ENCODE assay signal across 8 cellular contexts in the genomic region with DNA sequence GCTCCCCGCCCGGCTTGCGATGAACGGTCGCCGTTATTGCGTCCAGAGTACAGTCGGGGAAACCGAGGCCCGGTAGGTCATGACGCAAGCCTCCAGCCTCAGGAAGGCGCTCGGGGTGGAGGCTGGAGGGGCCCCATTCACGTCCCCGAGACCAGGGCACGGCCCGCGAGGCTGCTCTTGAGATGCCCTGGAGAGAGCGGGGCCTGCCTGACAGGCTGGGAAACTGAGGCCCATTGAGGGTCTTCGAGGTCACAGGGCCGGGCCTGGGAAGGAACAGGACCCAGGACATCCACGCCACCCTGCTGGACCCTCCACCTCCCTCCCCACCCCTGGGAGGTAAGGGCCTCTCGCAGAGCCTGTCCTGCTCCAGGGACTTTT. TPM values are rescaled to one million over a fixed set of nuclear protein-coding genes. Genes with fewer than 3 reads are reported as not detected.
DNase-seq lines count a peak whose midpoint lies in the region; ATAC-seq, FAIRE-seq and TF ChIP-seq lines count a peak whose summit lies in the region.

No MANE protein-coding gene starts in this region.

- peaks cover 3 to 5% of the 10 kb centered on the region in 2 experiments; a peak in 2 of 5 replicates for H3K9me3 Mint-ChIP-seq in H9
- H3K9me3 Mint-ChIP-seq in activated naive CD8-positive, alpha-beta T cell treated with anti-CD3 and anti-CD28 coated beads, Interleukin-2, amount 10 ng/mL, durations not matched to agents 7 days and 5 days: peaks cover 2% of the 10 kb centered on the region

- peaks cover 13 to 20% of the 10 kb centered on the region in 2 experiments for H3K4me1 Mint-ChIP-seq in H9
- peaks cover 13% of the 10 kb centered on the region for H3K4me1 Mint-ChIP-seq in activated naive CD8-positive, alpha-beta T cell treated with anti-CD3 and anti-CD28 coated beads, Interleukin-2, amount 10 ng/mL, durations not matched to agents 7 days and 5 days

- no peak overlapping the region for H3K18ac ChIP-seq in H9 (ENCODE audit: insufficient read length, low read depth, low read length)

- peak overlapping the region; percentile 77 to 91 for H3K4me3 Mint-ChIP-seq in H9
- H3K4me3 Mint-ChIP-seq in activated naive CD8-positive, alpha-beta T cell treated with anti-CD3 and anti-CD28 coated beads, Interleukin-2, amount 10 ng/mL, durations not matched to agents 7 days and 5 days: peak overlapping the region; percentile 83

- no peak overlapping the region; the same call in 1 of the 2 replicates for H2BK15ac ChIP-seq in H9 (ENCODE audit: low read depth, low read length)

- H3K27ac ChIP-seq in 22Rv1 (peak overlapping the region; percentile 85), H9 (ENCODE audit: insufficient read length, low read depth, low read length) (no peak overlapping the region), keratinocyte (ENCODE audit: control insufficient read depth, insufficient read depth, low read length) (peak overlapping the region; percentile 78), thymus (ENCODE audit: low read depth) (peak overlapping the region; percentile 97)

- H4K5ac ChIP-seq in H9 (ENCODE audit: insufficient read length, low read depth, low read length): no peak overlapping the region

- peaks cover 4 to 9% of the 10 kb centered on the region in 2 experiments for H3K36me3 ChIP-seq in keratinocyte (ENCODE audit: control insufficient read depth in 2 of 2, extremely low read depth in 1 of 2, insufficient read depth in 2 of 2, low read length in 2 of 2)
- H3K36me3 ChIP-seq in thymus (ENCODE audit: control insufficient read depth, insufficient read depth): peaks cover 22% of the 10 kb centered on the region

- no peaks in the 10 kb centered on the region for H3K9me1 ChIP-seq in keratinocyte (ENCODE audit: control insufficient read depth, extremely low read depth, insufficient read depth, low read length)

- H3K79me1 ChIP-seq in H9 (ENCODE audit: insufficient read depth, low read depth, low read length, poor library complexity, severe bottlenecking): peaks cover 6% of the 10 kb centered on the region

- H2BK12ac ChIP-seq in H9 (ENCODE audit: insufficient read length, low read depth, low read length): no peak overlapping the region

- no peak overlapping the region for H4K8ac ChIP-seq in H9 (replicated peaks; ENCODE audit: insufficient read length, low read depth, low read length)

- no peak overlapping the region for H4K91ac ChIP-seq in H9 (ENCODE audit: insufficient read length, low read depth, low read length)

- no peak overlapping the region for H2BK5ac ChIP-seq in H9 (ENCODE audit: insufficient read length, low read length)

- H3K27ac Mint-ChIP-seq in H9: peak overlapping the region in 1 of 3 experiments; percentile 45; a peak in 1 of 7 replicates
- H3K27ac Mint-ChIP-seq in activated naive CD8-positive, alpha-beta T cell treated with anti-CD3 and anti-CD28 coated beads, Interleukin-2, amount 10 ng/mL, durations not matched to agents 7 days and 5 days: no peak overlapping the region

- H3K27me3 ChIP-seq in H9 (ENCODE audit: insufficient read depth, low read length) (no peaks in the 10 kb centered on the region), keratinocyte (ENCODE audit: control insufficient read depth, extremely low read depth, insufficient read depth, low read length) (no peaks in the 10 kb centered on the region), thymus (ENCODE audit: control insufficient read depth, insufficient read depth) (no peaks in the 10 kb centered on the region)

- H3K23me2 ChIP-seq in H9 (ENCODE audit: insufficient read length, low read depth, low read length, poor library complexity, severe bottlenecking): peaks cover 6% of the 10 kb centered on the region

- no peak overlapping the region for H3K56ac ChIP-seq in H9 (ENCODE audit: insufficient read length, low read depth, low read length)

- H3K9me3 ChIP-seq in H9 (ENCODE audit: control insufficient read depth, low read depth, low read length): no peaks in the 10 kb centered on the region
- H3K9me3 ChIP-seq in keratinocyte (ENCODE audit: control insufficient read depth, low read depth, low read length): no peaks in the 10 kb centered on the region
- H3K9me3 ChIP-seq in thymus (ENCODE audit: control insufficient read depth): no peaks in the 10 kb centered on the region

- POLR2A ChIA-PET in activated naive CD8-positive, alpha-beta T cell treated with anti-CD3 and anti-CD28 coated beads, Interleukin-2, amount 10 ng/mL, durations not matched to agents 7 days and 5 days (lab: Charles Lee): no interaction called here

- H4K20me1 ChIP-seq in H9 (ENCODE audit: control insufficient read depth, insufficient read depth, insufficient read length) (no peaks in the 10 kb centered on the region), keratinocyte (ENCODE audit: control insufficient read depth, extremely low read depth, insufficient read depth, low read length) (no peaks in the 10 kb centered on the region)

- no peak overlapping the region for H2AFZ ChIP-seq in H9 (ENCODE audit: low read length)
- peak overlapping the region; percentile 44 for H2AFZ ChIP-seq in keratinocyte (ENCODE audit: control insufficient read depth, low read length)

- H3K27me3 Mint-ChIP-seq in H9 (ENCODE audit: low read depth): peaks cover 3% of the 10 kb centered on the region
- peaks cover 2% of the 10 kb centered on the region for H3K27me3 Mint-ChIP-seq in activated naive CD8-positive, alpha-beta T cell treated with anti-CD3 and anti-CD28 coated beads, Interleukin-2, amount 10 ng/mL, durations not matched to agents 7 days and 5 days

- no peak overlapping the region for H3K4ac ChIP-seq in H9 (ENCODE audit: low read depth, low read length)

- dilution Hi-C loops in keratinocyte (cut with MboI; ENCODE audit: extremely low pct_ligation_motif_present, low sequenced_read_pairs): no loop called here

- DNase-seq in H9 (peak; percentile 32), keratinocyte (ENCODE audit: low read depth, low spot score) (no peak)
- DNase-seq in activated naive CD8-positive, alpha-beta T cell treated with anti-CD3 and anti-CD28 coated beads, Interleukin-2, amount 10 ng/mL, durations not matched to agents 7 days and 5 days: no peak
- DNase-seq in stimulated activated naive CD4-positive, alpha-beta T cell treated with Interleukin-2 at 50 U/mL for 16 hours (lab: John Stamatoyannopoulos, UW): no peak
- DNase-seq in activated CD8-positive, alpha-beta memory T cell treated with anti-CD3 and anti-CD28 coated beads, Interleukin-2, amount 50 U/mL, for 48 hours: no peak

- H2BK120ac ChIP-seq in H9 (ENCODE audit: low read depth, low read length, poor library complexity, severe bottlenecking): no peak overlapping the region

- peak overlapping the region; percentile 59; the same call in 1 of the 2 replicates for H3K14ac ChIP-seq in H9 (ENCODE audit: insufficient read depth, low read length)

- no peak for ATAC-seq in activated naive CD8-positive, alpha-beta T cell treated with anti-CD3 and anti-CD28 coated beads, Interleukin-2, amount 10 ng/mL, durations not matched to agents 7 days and 5 days (ENCODE audit: low read depth)
- ATAC-seq in HG02759 (IDR thresholded peaks at IDR 0.05; ENCODE audit: unreplicated experiment): no peak

- H3K4me3 ChIP-seq in keratinocyte (ENCODE audit: control insufficient read depth in 2 of 3, extremely low read depth in 1 of 3, insufficient read depth in 2 of 3, low read depth in 1 of 3, low read length in 3 of 3): peak overlapping the region; percentile 65 to 92 (median 91)
- H3K4me3 ChIP-seq in thymus (ENCODE audit: low read length): peak overlapping the region; percentile 87

- no peak overlapping the region for H3T11ph ChIP-seq in H9 (ENCODE audit: low read length)

- H3K4me2 ChIP-seq in H9 (ENCODE audit: insufficient read depth, insufficient read length, low read length) (peak overlapping the region; percentile 94), keratinocyte (ENCODE audit: control insufficient read depth, extremely low read depth, insufficient read depth, low read depth, low read length) (peak overlapping the region; percentile 96)

- peaks cover 3% of the 10 kb centered on the region; the same call in 1 of the 2 replicates for H3K79me2 ChIP-seq in H9 (ENCODE audit: insufficient read depth, low read length)
- H3K79me2 ChIP-seq in keratinocyte (ENCODE audit: control insufficient read depth, insufficient read depth, low read length): peaks cover 18% of the 10 kb centered on the region

- peaks cover 6 to 11% (median 9%) of the 10 kb centered on the region in 3 experiments for H3K36me3 Mint-ChIP-seq in H9 (ENCODE audit: insufficient read depth in 1 of 3, low read depth in 3 of 3)
- peaks cover 7% of the 10 kb centered on the region for H3K36me3 Mint-ChIP-seq in activated naive CD8-positive, alpha-beta T cell treated with anti-CD3 and anti-CD28 coated beads, Interleukin-2, amount 10 ng/mL, durations not matched to agents 7 days and 5 days

- no peak for TF ChIP-seq CTCF in 22Rv1 (IDR thresholded peaks at IDR 0.05)
- TF ChIP-seq CTCF in H9 (conservative IDR thresholded peaks at IDR 0.05): no peak
- TF ChIP-seq CTCF in keratinocyte (optimal IDR thresholded peaks at IDR 0.05 in 1 of 3, IDR thresholded peaks at IDR 0.05 in 1 of 3, conservative IDR thresholded peaks at IDR 0.05 in 1 of 3; ENCODE audit: extremely low read depth in 1 of 3, insufficient read depth in 2 of 3, low read length in 3 of 3): no peak

- H3K23ac ChIP-seq in H9 (ENCODE audit: insufficient read length, low read depth, low read length): no peak overlapping the region

- no peak overlapping the region for H2AK5ac ChIP-seq in H9 (ENCODE audit: insufficient read length, low read length)

- no peak overlapping the region for H2BK20ac ChIP-seq in H9 (ENCODE audit: low read depth, low read length, poor library complexity, severe bottlenecking)

- H3K9ac ChIP-seq in H9 (ENCODE audit: extremely low read depth, insufficient read length, low read length) (peak overlapping the region; percentile 77), keratinocyte (ENCODE audit: control insufficient read depth, extremely low read depth, insufficient read depth, low read length) (peak overlapping the region; percentile 88)

- no peaks in the 10 kb centered on the region for H3K4me1 ChIP-seq in H9 (ENCODE audit: insufficient read depth, low read length)
- peaks cover 17% of the 10 kb centered on the region for H3K4me1 ChIP-seq in keratinocyte (ENCODE audit: control insufficient read depth, extremely low read depth, insufficient read depth, low read length)
- peaks cover 10% of the 10 kb centered on the region for H3K4me1 ChIP-seq in thymus (ENCODE audit: control insufficient read depth, insufficient read depth, low read length)

- no CpG with 5 or more reads among the region's 23 CpGs for WGBS in H9 (ENCODE audit: extremely low coverage, insufficient read length, low lambda C conversion rate)
- 2% methylated on average over 23 of the region's 23 CpGs for WGBS in thymus

- no peak for FAIRE-seq in keratinocyte (lab: Jason Lieb, UNC)

RNA-seq across cellular contexts. Expression of a gene that starts 0.4 kb away (rescaled TPM):
- 83.7 and 83.9 TPM in 2 replicates for total RNA-seq in H9 (2021)
- total RNA-seq in activated naive CD8-positive, alpha-beta T cell treated with anti-CD3 and anti-CD28 coated beads, Interleukin-2, amount 10 ng/mL, durations not matched to agents 7 days and 5 days: 100 to 1,000 TPM; 103 to 106 TPM
- polyA plus RNA-seq in keratinocyte (23.2 to 52.1 TPM (median 41.3 TPM) in 3 replicates), thymus (61.8 TPM)
- 11.3 TPM for polyA plus RNA-seq in keratinocyte (2011; ENCODE audit: low read depth)
- polyA plus RNA-seq in keratinocyte (2011; cell fraction: cytosol; rRNA removed): 24.0 and 90.4 TPM in 2 replicates
- 28.1 and 45.9 TPM in 2 replicates for polyA plus RNA-seq in keratinocyte (2011; cell fraction: nucleus; rRNA removed)
- polyA plus RNA-seq in keratinocyte (2012; ENCODE audit: low replicate concordance): 53.3 and 67.2 TPM in 2 replicates
- polyA minus RNA-seq in keratinocyte: 23.6 to 24.5 TPM (median 24.1 TPM) in 3 replicates
- polyA minus RNA-seq in keratinocyte (2011; cell fraction: cytosol; rRNA and poly(A)+ RNA removed): 179 TPM
- polyA minus RNA-seq in keratinocyte (2011; cell fraction: nucleus; rRNA and poly(A)+ RNA removed): 21.3 and 24.1 TPM in 2 replicates

RNA-seq across cellular contexts. Expression of a gene that starts 17.3 kb away (rescaled TPM):
- 26.6 and 27.4 TPM in 2 replicates for total RNA-seq in H9 (2021)
- 10 to 100 TPM; 17.9 to 18.9 TPM for total RNA-seq in activated naive CD8-positive, alpha-beta T cell treated with anti-CD3 and anti-CD28 coated beads, Interleukin-2, amount 10 ng/mL, durations not matched to agents 7 days and 5 days
- polyA plus RNA-seq in keratinocyte (5.7 to 15.6 TPM (median 7.6 TPM) in 3 replicates), thymus (19.1 TPM)
- polyA plus RNA-seq in keratinocyte (2011; ENCODE audit: low read depth): 2.3 TPM
- polyA plus RNA-seq in keratinocyte (2011; cell fraction: cytosol; rRNA removed): 5.4 and 11.0 TPM in 2 replicates
- polyA plus RNA-seq in keratinocyte (2011; cell fraction: nucleus; rRNA removed): 2.8 and 4.4 TPM in 2 replicates
- 7.6 and 8.1 TPM in 2 replicates for polyA plus RNA-seq in keratinocyte (2012; ENCODE audit: low replicate concordance)
- 3.4 to 8.3 TPM (median 7.1 TPM) in 3 replicates for polyA minus RNA-seq in keratinocyte
- polyA minus RNA-seq in keratinocyte (2011; cell fraction: cytosol; rRNA and poly(A)+ RNA removed): 12.1 TPM
- 1.3 and 1.5 TPM in 2 replicates for polyA minus RNA-seq in keratinocyte (2011; cell fraction: nucleus; rRNA and poly(A)+ RNA removed)

RNA-seq across cellular contexts. Expression of a gene that starts 23.3 kb away (rescaled TPM):
- total RNA-seq in H9 (2021): 255 and 265 TPM in 2 replicates
- 100 to 1,000 TPM; 214 to 217 TPM for total RNA-seq in activated naive CD8-positive, alpha-beta T cell treated with anti-CD3 and anti-CD28 coated beads, Interleukin-2, amount 10 ng/mL, durations not matched to agents 7 days and 5 days
- 56.4 to 99.2 TPM (median 71.6 TPM) in 3 replicates for polyA plus RNA-seq in keratinocyte
- polyA plus RNA-seq in keratinocyte (2011; ENCODE audit: low read depth): 75.7 TPM
- 33.6 and 50.2 TPM in 2 replicates for polyA plus RNA-seq in keratinocyte (2011; cell fraction: cytosol; rRNA removed)
- polyA plus RNA-seq in keratinocyte (2011; cell fraction: nucleus; rRNA removed): 72.0 and 80.3 TPM in 2 replicates
- 35.2 and 91.1 TPM in 2 replicates for polyA plus RNA-seq in keratinocyte (2012; ENCODE audit: low replicate concordance)
- 24.9 to 70.2 TPM (median 27.3 TPM) in 3 replicates for polyA minus RNA-seq in keratinocyte
- polyA minus RNA-seq in keratinocyte (2011; cell fraction: cytosol; rRNA and poly(A)+ RNA removed): 40.5 TPM
- 20.7 and 38.5 TPM in 2 replicates for polyA minus RNA-seq in keratinocyte (2011; cell fraction: nucleus; rRNA and poly(A)+ RNA removed)
- 112 TPM for polyA plus RNA-seq in thymus

RNA-seq across cellular contexts. Expression of a gene that starts 54.1 kb away (rescaled TPM):
- 1,628 and 1,677 TPM in 2 replicates for total RNA-seq in H9 (2021)
- 1,000 to 10,000 TPM; 1,438 to 1,457 TPM for total RNA-seq in activated naive CD8-positive, alpha-beta T cell treated with anti-CD3 and anti-CD28 coated beads, Interleukin-2, amount 10 ng/mL, durations not matched to agents 7 days and 5 days
- polyA plus RNA-seq in keratinocyte: 795 to 1,391 TPM (median 803 TPM) in 3 replicates
- 362 TPM for polyA plus RNA-seq in keratinocyte (2011; ENCODE audit: low read depth)
- polyA plus RNA-seq in keratinocyte (2011; cell fraction: cytosol; rRNA removed): 749 and 1,693 TPM in 2 replicates
- polyA plus RNA-seq in keratinocyte (2011; cell fraction: nucleus; rRNA removed): 422 and 446 TPM in 2 replicates
- 1,800 and 1,869 TPM in 2 replicates for polyA plus RNA-seq in keratinocyte (2012; ENCODE audit: low replicate concordance)
- 373 to 635 TPM (median 449 TPM) in 3 replicates for polyA minus RNA-seq in keratinocyte
- 1,642 TPM for polyA minus RNA-seq in keratinocyte (2011; cell fraction: cytosol; rRNA and poly(A)+ RNA removed)
- polyA minus RNA-seq in keratinocyte (2011; cell fraction: nucleus; rRNA and poly(A)+ RNA removed): 171 and 204 TPM in 2 replicates
- polyA plus RNA-seq in thymus: 3,095 TPM
